Comparison of ENCODE assay signal across 9 cellular contexts in genomic region chr11:2298795-2299747, GRCh38. TPM values are rescaled to one million over a fixed set of nuclear protein-coding genes. Genes with fewer than 3 reads are reported as not detected.
DNase-seq lines count a peak whose midpoint lies in the region; ATAC-seq and TF ChIP-seq lines count a peak whose summit lies in the region.
"Had no signal": no experiment of that assay in that cellular context is flagged by ENCODE, and none has a peak within 500 bp of the region (broad histone marks: within the 10 kb centered on the region; RNA-seq: fewer than 3 reads in every experiment).

No MANE protein-coding gene starts in this region.

- no peaks in the 10 kb centered on the region for H3K4me1 ChIP-seq in foreskin keratinocyte
- peaks cover 2% of the 10 kb centered on the region for H3K4me1 ChIP-seq in smooth muscle cell (ENCODE audit: low read depth)

- DNase-seq in stimulated activated CD4-positive, alpha-beta T cell treated with anti-CD3 and anti-CD28 coated beads, Interleukin-4, amount 100 ng/mL, for 24 hours, result peak; percentile 33
- DNase-seq in stimulated activated CD4-positive, alpha-beta T cell treated with anti-CD3 and anti-CD28 coated beads, Interleukin-12 subunit alpha, Interleukin-12 subunit beta, amount 100 ng/mL, for 4 hours, result no peak
- DNase-seq in SW480 (ENCODE audit: low spot score) (peak; percentile 66), foreskin keratinocyte (peak in 1 of 2 donors; percentile 10), smooth muscle cell (lab: John Stamatoyannopoulos, UW; ENCODE audit: unreplicated experiment) (no peak)

- H3K79me2 ChIP-seq in smooth muscle cell (ENCODE audit: low read depth), result no peaks in the 10 kb centered on the region

- H3K27ac ChIP-seq in foreskin keratinocyte, result no peak overlapping the region
- no peak overlapping the region for H3K27ac ChIP-seq in smooth muscle cell (ENCODE audit: low read depth)
- H3K27ac ChIP-seq: adrenal gland had no signal

- no peaks in the 10 kb centered on the region for H4K20me1 ChIP-seq in smooth muscle cell (ENCODE audit: low read depth)

- H3K9ac ChIP-seq in smooth muscle cell (ENCODE audit: low read depth), result no peak overlapping the region

- H3K9me3 ChIP-seq in smooth muscle cell (replicated peaks; ENCODE audit: low read depth), result no peaks in the 10 kb centered on the region
- H3K9me3 ChIP-seq: adrenal gland had no signal

- no peaks in the 10 kb centered on the region for H3K27me3 ChIP-seq in foreskin keratinocyte
- peaks cover 9% of the 10 kb centered on the region for H3K27me3 ChIP-seq in smooth muscle cell (ENCODE audit: low read depth)

- ATAC-seq in foreskin keratinocyte (no peak), GM21723 (IDR thresholded peaks at IDR 0.05; ENCODE audit: unreplicated experiment) (no peak), HG02798 (IDR thresholded peaks at IDR 0.05; ENCODE audit: poor library complexity, unreplicated experiment) (no peak), HG02678 (IDR thresholded peaks at IDR 0.05; ENCODE audit: unreplicated experiment) (no peak)

- no peaks in the 10 kb centered on the region for H3F3A ChIP-seq in smooth muscle cell (ENCODE audit: low read depth)

- no peak overlapping the region for H2AFZ ChIP-seq in smooth muscle cell (ENCODE audit: low read depth)

- TF ChIP-seq CTCF in foreskin keratinocyte (conservative IDR thresholded peaks at IDR 0.05), result peak; percentile 64
- peak; percentile 29 for TF ChIP-seq CTCF in smooth muscle cell (IDR thresholded peaks at IDR 0.05; ENCODE audit: borderline replicate concordance, insufficient read depth, poor library complexity, severe bottlenecking)

- 63% methylated on average over 18 of the region's 18 CpGs for WGBS in smooth muscle cell (ENCODE audit: low lambda C conversion rate)

- no peak overlapping the region for H3K4me3 ChIP-seq in smooth muscle cell
- H3K4me3 ChIP-seq: adrenal gland had no signal

- H3K36me3 ChIP-seq in smooth muscle cell (ENCODE audit: low read depth), result no peaks in the 10 kb centered on the region
- H3K36me3 ChIP-seq: adrenal gland had no signal

- no peak overlapping the region for H3K4me2 ChIP-seq in smooth muscle cell

RNA-seq across cellular contexts. Expression of gene C11orf21, which starts 2.6 kb away (rescaled TPM):
- total RNA-seq in foreskin keratinocyte, result not detected in 2 replicates
- not detected in 2 replicates for polyA plus RNA-seq in foreskin keratinocyte
- total RNA-seq in smooth muscle cell, result not detected in 2 replicates
- polyA plus RNA-seq in smooth muscle cell, result not detected in 2 replicates

RNA-seq across cellular contexts. Expression of gene TSPAN32, which starts 2.7 kb away (rescaled TPM):
- total RNA-seq in foreskin keratinocyte (not detected in 2 replicates), smooth muscle cell (not detected in 2 replicates)
- polyA plus RNA-seq in foreskin keratinocyte (not detected in 2 replicates), smooth muscle cell (0.91 TPM in 1 of 2 replicates, not detected in the other)

RNA-seq across cellular contexts. Expression of gene ASCL2, which starts 28.7 kb away (rescaled TPM):
- total RNA-seq in foreskin keratinocyte, result 0.21 TPM in 1 of 2 replicates, not detected in the other
- polyA plus RNA-seq in foreskin keratinocyte, result 0.08 and 0.12 TPM in 2 replicates
- 3.0 TPM in 1 of 2 replicates, not detected in the other for total RNA-seq in smooth muscle cell
- polyA plus RNA-seq in smooth muscle cell, result 0.33 TPM in 1 of 2 replicates, not detected in the other

Comparison
In these comparisons a context has a peak if more than half of its experiments do, and no peak if none do; other contexts are left out.
1. DNase-seq: peak in stimulated activated CD4-positive, alpha-beta T cell treated with anti-CD3 and anti-CD28 coated beads, Interleukin-4, amount 100 ng/mL, for 24 hours (single experiment) and SW480 (single experiment); none in stimulated activated CD4-positive, alpha-beta T cell treated with anti-CD3 and anti-CD28 coated beads, Interleukin-12 subunit alpha, Interleukin-12 subunit beta, amount 100 ng/mL, for 4 hours (single experiment) and smooth muscle cell (single experiment).